ENCODE assay signal across 20 cellular contexts in the genomic region with DNA sequence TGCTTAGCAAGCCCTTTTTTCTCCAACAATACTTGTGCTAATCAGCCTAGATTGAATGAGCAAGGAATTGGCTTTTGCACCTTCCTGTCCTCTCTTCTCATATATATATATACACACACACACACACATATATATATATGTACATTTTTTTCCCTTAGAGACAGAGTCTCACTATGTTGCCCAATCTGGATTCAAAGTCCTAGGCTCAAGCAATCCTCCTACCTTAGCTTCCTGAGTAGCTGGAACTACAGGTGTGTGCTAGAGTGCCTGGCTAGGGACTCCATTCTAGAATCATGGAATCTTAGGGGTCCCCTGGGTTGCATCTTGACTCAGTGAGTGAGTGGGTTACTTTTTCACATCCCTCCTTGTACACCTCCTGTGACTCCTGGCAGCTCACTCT.
"Had no signal": no experiment of that assay in that cellular context is flagged by ENCODE, and none has a peak within 500 bp of the region (broad histone marks: within the 10 kb centered on the region; RNA-seq: fewer than 3 reads in every experiment).

No MANE protein-coding gene starts in this region.

- H3K4me3 ChIP-seq: dorsolateral prefrontal cortex, lung, testis, upper lobe of left lung had no signal

- H3K9me3 ChIP-seq: testis, upper lobe of left lung had no signal

- H3K4me3 Mint-ChIP-seq: activated naive CD8-positive, alpha-beta T cell treated with anti-CD3 and anti-CD28 coated beads for 36 hours; activated T-cell treated with anti-CD3 and anti-CD28 coated beads, Interleukin-2, amount 50 U/mL, for 72 hours; stimulated activated effector memory CD8-positive, alpha-beta T cell treated with anti-CD3 and anti-CD28 coated beads, Interleukin-12 subunit alpha, Interleukin-12 subunit beta, amount 100 ng/mL, for 72 hours; T-helper 1 cell treated with Interleukin-12 subunit alpha and Interleukin-12 subunit beta and Interleukin-4 antibody, amounts not matched to agents 30 μg/mL and 1 μg/mL, for 36 hours had no signal

- H3K36me3 ChIP-seq: upper lobe of left lung had no signal

- H3K27me3 ChIP-seq: dorsolateral prefrontal cortex, foreskin keratinocyte, testis, upper lobe of left lung had no signal

- ATAC-seq: activated T-cell treated with anti-CD3 and anti-CD28 coated beads, Interleukin-2, amount 50 U/mL, for 72 hours; foreskin keratinocyte; left lobe of liver; sciatic nerve; stimulated activated effector memory CD8-positive, alpha-beta T cell treated with anti-CD3 and anti-CD28 coated beads, Interleukin-12 subunit alpha, Interleukin-12 subunit beta, amount 100 ng/mL, for 72 hours had no signal

- DNase-seq: activated CD4-positive, alpha-beta T cell treated with anti-CD3 and anti-CD28 coated beads, Interleukin-2, amount 50 U/mL, for 1 hour; activated CD8-positive, alpha-beta memory T cell treated with anti-CD3 and anti-CD28 coated beads, Interleukin-2, amount 50 U/mL, for 4 hours; activated gamma-delta T cell treated with Interleukin-2 at 50 U/mL for 16 hours; activated naive CD8-positive, alpha-beta T cell treated with anti-CD3 and anti-CD28 coated beads for 36 hours; activated T-cell treated with anti-CD3 and anti-CD28 coated beads, Interleukin-2, amount 50 U/mL, for 72 hours; amniotic stem cell; caudate nucleus; dorsolateral prefrontal cortex; foreskin keratinocyte; glutamatergic neuron; kidney; stimulated activated CD4-positive, alpha-beta T cell treated with anti-CD3 and anti-CD28 coated beads, Interleukin-4, amount 100 ng/mL, for 24 hours; testis; upper lobe of left lung had no signal

- H3K27me3 Mint-ChIP-seq: activated naive CD8-positive, alpha-beta T cell treated with anti-CD3 and anti-CD28 coated beads for 36 hours had no signal

- H3K9me3 Mint-ChIP-seq: activated naive CD8-positive, alpha-beta T cell treated with anti-CD3 and anti-CD28 coated beads for 36 hours; activated T-cell treated with anti-CD3 and anti-CD28 coated beads, Interleukin-2, amount 50 U/mL, for 72 hours; stimulated activated effector memory CD8-positive, alpha-beta T cell treated with anti-CD3 and anti-CD28 coated beads, Interleukin-12 subunit alpha, Interleukin-12 subunit beta, amount 100 ng/mL, for 72 hours; T-helper 1 cell treated with Interleukin-12 subunit alpha and Interleukin-12 subunit beta and Interleukin-4 antibody, amounts not matched to agents 30 μg/mL and 1 μg/mL, for 36 hours had no signal

- H3K27ac Mint-ChIP-seq: activated naive CD8-positive, alpha-beta T cell treated with anti-CD3 and anti-CD28 coated beads for 36 hours; activated T-cell treated with anti-CD3 and anti-CD28 coated beads, Interleukin-2, amount 50 U/mL, for 72 hours; stimulated activated effector memory CD8-positive, alpha-beta T cell treated with anti-CD3 and anti-CD28 coated beads, Interleukin-12 subunit alpha, Interleukin-12 subunit beta, amount 100 ng/mL, for 72 hours; T-helper 1 cell treated with Interleukin-12 subunit alpha and Interleukin-12 subunit beta and Interleukin-4 antibody, amounts not matched to agents 30 μg/mL and 1 μg/mL, for 36 hours had no signal

- H3K36me3 Mint-ChIP-seq: activated naive CD8-positive, alpha-beta T cell treated with anti-CD3 and anti-CD28 coated beads for 36 hours had no signal

- H3K27ac ChIP-seq: epithelial cell of prostate, foreskin keratinocyte, testis had no signal
